ENCODE assay signal across 7 cellular contexts in genomic region chr5:37463191-37464051, GRCh38.
DNase-seq lines count a peak whose midpoint lies in the region; ATAC-seq and TF ChIP-seq lines count a peak whose summit lies in the region.
"Not testable (repeated sequence)": the region's sequence is repeated elsewhere in the genome, so short reads cannot be mapped to it uniquely, and the experiment has no call there.

No MANE protein-coding gene starts in this region.

- ATAC-seq in activated T-helper 17 cell treated with anti-CD3 and anti-CD28 coated beads, Interleukin-2, amount 50 U/mL, for 72 hours (replicated peaks): not testable (repeated sequence)
- ATAC-seq in gastrocnemius medialis: peak; percentile 99 to 100

- H3K4me3 Mint-ChIP-seq in activated T-helper 17 cell treated with anti-CD3 and anti-CD28 coated beads, Interleukin-2, amount 50 U/mL, for 72 hours: not testable (repeated sequence)

- H3K36me3 Mint-ChIP-seq in activated T-helper 17 cell treated with anti-CD3 and anti-CD28 coated beads, Interleukin-2, amount 50 U/mL, for 72 hours (ENCODE audit: low read depth): peaks cover 17% of the 10 kb centered on the region

- not testable (repeated sequence) for H2BK5ac ChIP-seq in mesenchymal stem cell (ENCODE audit: low read depth, low read length, poor library complexity, severe bottlenecking)

- H4K8ac ChIP-seq in mesenchymal stem cell (ENCODE audit: low read length): not testable (repeated sequence)

- H3K4ac ChIP-seq in mesenchymal stem cell (ENCODE audit: low read depth in 1 of 2, low read length in 2 of 2): not testable (repeated sequence)

- not testable (repeated sequence) for TF ChIP-seq POLR2A in gastrocnemius medialis (IDR thresholded peaks at IDR 0.05)

- H3K27ac Mint-ChIP-seq in activated T-helper 17 cell treated with anti-CD3 and anti-CD28 coated beads, Interleukin-2, amount 50 U/mL, for 72 hours: peak overlapping the region; percentile 15

- H3K9ac ChIP-seq in mesenchymal stem cell (ENCODE audit: low read length): not testable (repeated sequence)

- intact Hi-C loops in gastrocnemius medialis (cut with DNase I; ENCODE audit: low total_unique reads): not testable (repeated sequence)

- WGBS in mesenchymal stem cell: 89% methylated on average over 4 of the region's 7 CpGs

- H3K79me1 ChIP-seq in mesenchymal stem cell (replicated peaks; ENCODE audit: low read length, poor library complexity, severe bottlenecking): not testable (repeated sequence)

- not testable (repeated sequence) for H3K18ac ChIP-seq in mesenchymal stem cell (ENCODE audit: low read depth in 1 of 2, low read length in 2 of 2)

- H3K4me1 ChIP-seq in mesenchymal stem cell (ENCODE audit: control insufficient read depth, insufficient read depth, low read depth, low read length): not testable (repeated sequence)
- H3K4me1 ChIP-seq in gastrocnemius medialis: peaks cover 11 to 12% of the 10 kb centered on the region in 2 donors

- not testable (repeated sequence) for H3K27ac ChIP-seq in HL-60 (replicated peaks); mesenchymal stem cell (ENCODE audit: low read length, poor library complexity, severe bottlenecking)
- H3K27ac ChIP-seq in gastrocnemius medialis: peak overlapping the region; percentile 63 to 80 (median 72)

- H3K36me3 ChIP-seq in mesenchymal stem cell (ENCODE audit: control insufficient read depth in 1 of 2, insufficient read depth in 2 of 2, low read depth in 1 of 2, low read length in 2 of 2); gastrocnemius medialis: not testable (repeated sequence)

- in situ Hi-C loops in gastrocnemius medialis (cut with MboI; ENCODE audit: low sequenced_read_pairs in 4 of 4): not testable (repeated sequence)

- not testable (repeated sequence) for H3K9me3 Mint-ChIP-seq in activated T-helper 17 cell treated with anti-CD3 and anti-CD28 coated beads, Interleukin-2, amount 50 U/mL, for 72 hours

- H4K91ac ChIP-seq in mesenchymal stem cell (ENCODE audit: low read length): not testable (repeated sequence)

- not testable (repeated sequence) for H3K27me3 Mint-ChIP-seq in activated T-helper 17 cell treated with anti-CD3 and anti-CD28 coated beads, Interleukin-2, amount 50 U/mL, for 72 hours

- TF ChIP-seq CTCF in HL-60 (IDR thresholded peaks at IDR 0.05; ENCODE audit: insufficient read depth, low read length); fibroblast of villous mesenchyme (IDR thresholded peaks at IDR 0.05; ENCODE audit: insufficient read depth, low read depth, low read length); gastrocnemius medialis (IDR thresholded peaks at IDR 0.05 in 4 of 5, conservative IDR thresholded peaks at IDR 0.05 in 1 of 5): not testable (repeated sequence)

- DNase-seq in HL-60 (ENCODE audit: low read depth in 1 of 2, low spot score in 1 of 2): peak; percentile 57 to 75
- DNase-seq in NCI-H2171 treated with DMSO at 0.1 percent for 48 hours (lab: John Stamatoyannopoulos, UW): peak; percentile 36
- peak; percentile 1 for DNase-seq in RPMI7951 (ENCODE audit: low read depth)
- peak; percentile 22 for DNase-seq in fibroblast of villous mesenchyme (ENCODE audit: low read depth)
- peak; percentile 20 for DNase-seq in mesenchymal stem cell
- peak in 1 of 2 donors; percentile 23 for DNase-seq in gastrocnemius medialis

- not testable (repeated sequence) for H3K14ac ChIP-seq in mesenchymal stem cell (ENCODE audit: low read length in 2 of 2)

- not testable (repeated sequence) for H2AFZ ChIP-seq in mesenchymal stem cell (ENCODE audit: low read depth, low read length)

- not testable (repeated sequence) for H3K23ac ChIP-seq in mesenchymal stem cell (ENCODE audit: low read length in 2 of 2)

- not testable (repeated sequence) for H3K4me3 ChIP-seq in HL-60 (replicated peaks; ENCODE audit: insufficient read depth, low read length); fibroblast of villous mesenchyme (ENCODE audit: low read depth, low read length); mesenchymal stem cell (ENCODE audit: insufficient read depth in 1 of 2, low read depth in 1 of 2, low read length in 2 of 2); gastrocnemius medialis

- H3K9me3 ChIP-seq in mesenchymal stem cell (ENCODE audit: control insufficient read depth, low read length); gastrocnemius medialis: not testable (repeated sequence)

- not testable (repeated sequence) for H2BK12ac ChIP-seq in mesenchymal stem cell (ENCODE audit: low read length in 2 of 2)

- H2AK5ac ChIP-seq in mesenchymal stem cell (ENCODE audit: low read length, severe bottlenecking): not testable (repeated sequence)

- not testable (repeated sequence) for H2BK15ac ChIP-seq in mesenchymal stem cell (ENCODE audit: low read depth, poor library complexity, severe bottlenecking)

- H3K27me3 ChIP-seq in HL-60 (ENCODE audit: insufficient read depth, poor library complexity, severe bottlenecking); mesenchymal stem cell (ENCODE audit: control insufficient read depth in 1 of 2, insufficient read depth in 1 of 2, low read length in 2 of 2); gastrocnemius medialis: not testable (repeated sequence)

- not testable (repeated sequence) for H2BK120ac ChIP-seq in mesenchymal stem cell (ENCODE audit: low read depth, low read length)

- H3K4me1 Mint-ChIP-seq in activated T-helper 17 cell treated with anti-CD3 and anti-CD28 coated beads, Interleukin-2, amount 50 U/mL, for 72 hours: not testable (repeated sequence)

- H3K4me2 ChIP-seq in mesenchymal stem cell (ENCODE audit: low read length, poor library complexity, severe bottlenecking): not testable (repeated sequence)
